17 cellular contexts compared by ENCODE assay signal in genomic region chr12:53505555-53506449, GRCh38. TPM values are rescaled to one million over a fixed set of nuclear protein-coding genes. Genes with fewer than 3 reads are reported as not detected.
DNase-seq lines count a peak whose midpoint lies in the region; ATAC-seq and TF ChIP-seq lines count a peak whose summit lies in the region.
"Had no signal": no experiment of that assay in that cellular context is flagged by ENCODE, and none has a peak within 500 bp of the region (broad histone marks: within the 10 kb centered on the region; RNA-seq: fewer than 3 reads in every experiment).

No MANE protein-coding gene starts in this region.

- POLR2A ChIA-PET in activated CD4-positive, alpha-beta memory T cell treated with anti-CD3 and anti-CD28 coated beads, Interleukin-2, amount 10 ng/mL, durations not matched to agents 7 days and 5 days (lab: Charles Lee): interaction anchor here (1.6 kb wide), 1 partner anchor 12 kb away, joined by 7 read pairs; no protein-coding TSS in a partner anchor

- peaks cover 14% of the 10 kb centered on the region for H3K36me3 Mint-ChIP-seq in osteocyte (ENCODE audit: unreplicated experiment)
- H3K36me3 Mint-ChIP-seq in activated CD4-positive, alpha-beta memory T cell treated with anti-CD3 and anti-CD28 coated beads, Interleukin-2, amount 10 ng/mL, durations not matched to agents 7 days and 5 days (ENCODE audit: low read depth): peaks cover 12% of the 10 kb centered on the region
- H3K36me3 Mint-ChIP-seq: activated naive CD4-positive, alpha-beta T cell treated with anti-CD3 and anti-CD28 coated beads, Interleukin-2, amount 50 U/mL, for 24 hours had no signal

- H3K27me3 Mint-ChIP-seq in osteocyte (ENCODE audit: unreplicated experiment): no peaks in the 10 kb centered on the region
- no peaks in the 10 kb centered on the region for H3K27me3 Mint-ChIP-seq in activated CD4-positive, alpha-beta memory T cell treated with anti-CD3 and anti-CD28 coated beads, Interleukin-2, amount 10 ng/mL, durations not matched to agents 7 days and 5 days
- H3K27me3 Mint-ChIP-seq: activated naive CD4-positive, alpha-beta T cell treated with anti-CD3 and anti-CD28 coated beads, Interleukin-2, amount 50 U/mL, for 24 hours had no signal

- no peak for ATAC-seq in activated CD4-positive, CD25-positive, alpha-beta regulatory T cell treated with anti-CD3 and anti-CD28 coated beads, Interleukin-2, amount 50 U/mL, for 24 hours
- ATAC-seq: esophagus mucosa had no signal

- CTCF ChIA-PET in activated CD4-positive, alpha-beta memory T cell treated with anti-CD3 and anti-CD28 coated beads, Interleukin-2, amount 10 ng/mL, durations not matched to agents 7 days and 5 days (lab: Charles Lee): interaction anchor here (0.5 to 0.8 kb wide), 3 partner anchors 14 to 241 kb away, joined by 3 to 4 read pairs (median 3); no protein-coding TSS in a partner anchor

- DNase-seq in M059J (ENCODE audit: low read depth) (peak; percentile 62), dorsolateral prefrontal cortex (no peak), osteocyte (ENCODE audit: extremely low spot score, unreplicated experiment) (no peak), KBM-7 (no peak), Kasumi-1 (lab: John Stamatoyannopoulos, UW) (no peak)
- no peak for DNase-seq in activated CD4-positive, alpha-beta memory T cell treated with anti-CD3 and anti-CD28 coated beads, Interleukin-2, amount 10 ng/mL, durations not matched to agents 7 days and 5 days
- DNase-seq: activated CD8-positive, alpha-beta memory T cell treated with anti-CD3 and anti-CD28 coated beads for 24 hours; DND-41; KG1; NCI-H2081; stimulated activated CD4-positive, alpha-beta T cell treated with anti-CD3 and anti-CD28 coated beads, Interleukin-15, amount 100 ng/mL, for 24 hours; uterus had no signal

- H3K9me3 Mint-ChIP-seq in osteocyte (ENCODE audit: unreplicated experiment): no peaks in the 10 kb centered on the region
- no peaks in the 10 kb centered on the region for H3K9me3 Mint-ChIP-seq in activated CD4-positive, alpha-beta memory T cell treated with anti-CD3 and anti-CD28 coated beads, Interleukin-2, amount 10 ng/mL, durations not matched to agents 7 days and 5 days
- H3K9me3 Mint-ChIP-seq: activated naive CD4-positive, alpha-beta T cell treated with anti-CD3 and anti-CD28 coated beads, Interleukin-2, amount 50 U/mL, for 24 hours had no signal

- peaks cover 17% of the 10 kb centered on the region for H3K79me2 ChIP-seq in ACC112 (ENCODE audit: control insufficient read depth, insufficient read depth, low read length, unreplicated experiment)

- H2AFZ ChIP-seq in ACC112 (ENCODE audit: low read length, unreplicated experiment): no peak overlapping the region

- in situ Hi-C loops in KBM-7 (cut with MboI; ENCODE audit: low pct_unique_long_range_greater_than_20kb, low sequenced_read_pairs): no loop called here

- peak overlapping the region; percentile 10 for H3K27ac Mint-ChIP-seq in osteocyte (ENCODE audit: unreplicated experiment)
- H3K27ac Mint-ChIP-seq in activated CD4-positive, alpha-beta memory T cell treated with anti-CD3 and anti-CD28 coated beads, Interleukin-2, amount 10 ng/mL, durations not matched to agents 7 days and 5 days: no peak overlapping the region
- H3K27ac Mint-ChIP-seq: activated naive CD4-positive, alpha-beta T cell treated with anti-CD3 and anti-CD28 coated beads, Interleukin-2, amount 50 U/mL, for 24 hours had no signal

- H3K4me1 ChIP-seq in ACC112 (ENCODE audit: control insufficient read depth, insufficient read depth, low read length, unreplicated experiment): peaks cover 40% of the 10 kb centered on the region

- peaks cover 5% of the 10 kb centered on the region; the same call in 1 of the 2 replicates for H3K36me3 ChIP-seq in ACC112 (ENCODE audit: insufficient read depth, low read length)
- H3K36me3 ChIP-seq: uterus had no signal

- intact Hi-C loops in dorsolateral prefrontal cortex (cut with DNase I): loop anchor here in 1 of 2 donors (10.0 kb wide), 1 partner anchor 161 kb away; no protein-coding TSS in a partner anchor

- TF ChIP-seq CTCF in dorsolateral prefrontal cortex (IDR thresholded peaks at IDR 0.05 in 54 of 56, conservative IDR thresholded peaks at IDR 0.05 in 2 of 56; ENCODE audit: low read depth in 1 of 56, partially characterized antibody in 56 of 56) (no peak), osteocyte (IDR thresholded peaks at IDR 0.05) (no peak)

- H3K27me3 ChIP-seq in ACC112 (ENCODE audit: insufficient read depth, low read length): no peaks in the 10 kb centered on the region
- H3K27me3 ChIP-seq in dorsolateral prefrontal cortex: no peaks in the 10 kb centered on the region
- H3K27me3 ChIP-seq: BLaER1, uterus had no signal

- H3K4me1 Mint-ChIP-seq in osteocyte (ENCODE audit: unreplicated experiment): peaks cover 31% of the 10 kb centered on the region
- H3K4me1 Mint-ChIP-seq in activated CD4-positive, alpha-beta memory T cell treated with anti-CD3 and anti-CD28 coated beads, Interleukin-2, amount 10 ng/mL, durations not matched to agents 7 days and 5 days: peaks cover 25% of the 10 kb centered on the region

- peak overlapping the region; percentile 74 for H3K27ac ChIP-seq in ACC112 (ENCODE audit: low read depth, low read length)
- H3K27ac ChIP-seq in dorsolateral prefrontal cortex: peak overlapping the region in 56 of 59 donors; percentile 3 to 100 (median 76)
- H3K27ac ChIP-seq: BLaER1 had no signal

- no peak overlapping the region for H3K4me3 Mint-ChIP-seq in osteocyte (ENCODE audit: unreplicated experiment)
- H3K4me3 Mint-ChIP-seq in activated CD4-positive, alpha-beta memory T cell treated with anti-CD3 and anti-CD28 coated beads, Interleukin-2, amount 10 ng/mL, durations not matched to agents 7 days and 5 days: no peak overlapping the region

- H3K4me3 ChIP-seq in ACC112 (ENCODE audit: low read depth, low read length) (no peak overlapping the region), dorsolateral prefrontal cortex (no peak overlapping the region)
- H3K4me3 ChIP-seq: BLaER1, uterus had no signal

RNA-seq across cellular contexts. Expression of gene NPFF, which starts 1.5 kb away (rescaled TPM):
- total RNA-seq in M059J (2014; rRNA removed; shearing (Covaris generic)): not detected in 2 replicates
- total RNA-seq in dorsolateral prefrontal cortex (1 to 10 TPM in 3 of 120 experiments, not detected in 117; 1.8 to 2.1 (median 2.0) TPM), osteocyte (not detected in 2 replicates)
- total RNA-seq in activated CD4-positive, alpha-beta memory T cell treated with anti-CD3 and anti-CD28 coated beads, Interleukin-2, amount 10 ng/mL, durations not matched to agents 7 days and 5 days: not detected
- total RNA-seq: esophagus mucosa, uterus had no signal

RNA-seq across cellular contexts. Expression of gene TARBP2, which starts 4.7 kb away (rescaled TPM):
- 29.4 and 31.7 TPM in 2 replicates for total RNA-seq in M059J (2014; rRNA removed; shearing (Covaris generic))
- total RNA-seq in dorsolateral prefrontal cortex (10 to 100 TPM; 10.9 to 29.5 (median 20.9) TPM), osteocyte (33.9 and 38.8 TPM in 2 replicates)
- total RNA-seq in activated CD4-positive, alpha-beta memory T cell treated with anti-CD3 and anti-CD28 coated beads, Interleukin-2, amount 10 ng/mL, durations not matched to agents 7 days and 5 days: 10 to 100 TPM; 24.5 to 28.0 TPM

RNA-seq across cellular contexts. Expression of gene MAP3K12, which starts 6.5 kb away (rescaled TPM):
- 5.6 and 7.7 TPM in 2 replicates for total RNA-seq in M059J (2014; rRNA removed; shearing (Covaris generic))
- total RNA-seq in dorsolateral prefrontal cortex: 100 to 1,000 TPM in 1 of 120 experiments, 10 to 100 TPM in 119; 43.4 to 126 (median 69.4) TPM
- total RNA-seq in osteocyte: 47.7 and 51.8 TPM in 2 replicates
- total RNA-seq in activated CD4-positive, alpha-beta memory T cell treated with anti-CD3 and anti-CD28 coated beads, Interleukin-2, amount 10 ng/mL, durations not matched to agents 7 days and 5 days: 10 to 100 TPM; 24.8 to 25.7 TPM

RNA-seq across cellular contexts. Expression of gene PCBP2, which starts 53.9 kb away (rescaled TPM):
- total RNA-seq in M059J (2014; rRNA removed; shearing (Covaris generic)): 90.2 and 194 TPM in 2 replicates
- total RNA-seq in dorsolateral prefrontal cortex (100 to 1,000 TPM; 394 to 594 (median 494) TPM), osteocyte (984 and 1,015 TPM in 2 replicates)
- 100 to 1,000 TPM; 738 to 756 TPM for total RNA-seq in activated CD4-positive, alpha-beta memory T cell treated with anti-CD3 and anti-CD28 coated beads, Interleukin-2, amount 10 ng/mL, durations not matched to agents 7 days and 5 days
